8 cellular contexts compared by ENCODE assay signal in genomic region chr15:69031013-69032001, GRCh38. TPM values are rescaled to one million over a fixed set of nuclear protein-coding genes. Genes with fewer than 3 reads are reported as not detected.
DNase-seq lines count a peak whose midpoint lies in the region; TF ChIP-seq lines count a peak whose summit lies in the region.

No MANE protein-coding gene starts in this region.

- no peaks in the 10 kb centered on the region for H3K9me2 ChIP-seq in Karpas-422 (replicated peaks; ENCODE audit: insufficient read depth, low read length)

- H3K9ac ChIP-seq in HUES48 (ENCODE audit: low read depth, low read length) (no peak overlapping the region), Karpas-422 (ENCODE audit: low read length) (no peak overlapping the region)

- no peaks in the 10 kb centered on the region for H3K4me1 ChIP-seq in BE2C
- H3K4me1 ChIP-seq in HUES48 (ENCODE audit: control insufficient read depth, insufficient read depth, low read length): peaks cover 6% of the 10 kb centered on the region; the same call in 1 of the 2 replicates
- H3K4me1 ChIP-seq in Karpas-422 (ENCODE audit: low read length): no peaks in the 10 kb centered on the region

- H3K27me3 Mint-ChIP-seq in type B pancreatic cell: peaks cover 6% of the 10 kb centered on the region

- peak overlapping the region; percentile 63 for H3K4me3 ChIP-seq in BE2C (ENCODE audit: low read depth, low read length)
- H3K4me3 ChIP-seq in HUES48 (ENCODE audit: low read depth, low read length): peak overlapping the region; percentile 37; the same call in 1 of the 2 replicates
- no peak overlapping the region for H3K4me3 ChIP-seq in Karpas-422 (ENCODE audit: low read length)

- peak overlapping the region; percentile 81 for H3K4me3 Mint-ChIP-seq in type B pancreatic cell

- H3K27ac Mint-ChIP-seq in type B pancreatic cell: no peak overlapping the region

- H3K27ac ChIP-seq in HUES48 (ENCODE audit: low read depth, low read length): no peak overlapping the region
- H3K27ac ChIP-seq in epithelial cell of prostate: peak overlapping the region; percentile 12
- H3K27ac ChIP-seq in Karpas-422 (ENCODE audit: low read length): no peak overlapping the region

- TF ChIP-seq CTCF in BE2C (IDR thresholded peaks at IDR 0.05; ENCODE audit: low read depth, low read length): peak; percentile 83
- TF ChIP-seq CTCF in type B pancreatic cell (conservative IDR thresholded peaks at IDR 0.05): peak; percentile 67

- no peaks in the 10 kb centered on the region for H4K20me1 ChIP-seq in Karpas-422 (ENCODE audit: insufficient read depth, low read depth, low read length)

- no peaks in the 10 kb centered on the region for H3K27me3 ChIP-seq in BE2C
- peaks cover 12% of the 10 kb centered on the region for H3K27me3 ChIP-seq in HUES48 (ENCODE audit: control insufficient read depth, insufficient read depth, low read length)
- no peaks in the 10 kb centered on the region for H3K27me3 ChIP-seq in Karpas-422 (ENCODE audit: low read length)

- no peaks in the 10 kb centered on the region for H3K79me2 ChIP-seq in Karpas-422 (ENCODE audit: low read length)

- peak; percentile 77 for DNase-seq in BE2C
- DNase-seq in activated CD4-positive, alpha-beta T cell treated with anti-CD3 and anti-CD28 coated beads, Interleukin-2, amount 50 U/mL, for 1 hour: peak; percentile 8
- DNase-seq in epithelial cell of prostate (ENCODE audit: low read depth, low spot score): no peak
- DNase-seq in mucosa of gallbladder (ENCODE audit: low spot score): peak; percentile 48
- DNase-seq in type B pancreatic cell (ENCODE audit: extremely low spot score, unreplicated experiment): no peak
- DNase-seq in Karpas-422: no peak
- DNase-seq in Kasumi-1 (lab: John Stamatoyannopoulos, UW): no peak

- no peaks in the 10 kb centered on the region for H3K9me3 ChIP-seq in BE2C
- H3K9me3 ChIP-seq in HUES48 (ENCODE audit: control insufficient read depth, insufficient read depth, low read length): no peaks in the 10 kb centered on the region
- no peaks in the 10 kb centered on the region for H3K9me3 ChIP-seq in Karpas-422 (ENCODE audit: low read length)

- H3K36me3 ChIP-seq in BE2C: no peaks in the 10 kb centered on the region
- H3K36me3 ChIP-seq in HUES48 (ENCODE audit: control insufficient read depth, insufficient read depth, low read length): no peaks in the 10 kb centered on the region
- no peaks in the 10 kb centered on the region for H3K36me3 ChIP-seq in Karpas-422 (ENCODE audit: insufficient read depth, low read length)

- no peak overlapping the region for H2AFZ ChIP-seq in Karpas-422 (ENCODE audit: low read length)

- no peaks in the 10 kb centered on the region for H3K36me3 Mint-ChIP-seq in type B pancreatic cell

- no peak overlapping the region for H3K4me2 ChIP-seq in Karpas-422 (ENCODE audit: low read depth, low read length, poor library complexity, severe bottlenecking)

- no peaks in the 10 kb centered on the region for H3K9me3 Mint-ChIP-seq in type B pancreatic cell

- peaks cover 4% of the 10 kb centered on the region for H3K4me1 Mint-ChIP-seq in type B pancreatic cell (ENCODE audit: unreplicated experiment)

RNA-seq across cellular contexts. Expression of gene NOX5, which starts 16.8 kb away (rescaled TPM):
- polyA plus RNA-seq in BE2C (2012; ENCODE audit: insufficient read depth, insufficient read length, low read depth): 0.06 TPM
- total RNA-seq in mucosa of gallbladder: 0.26 TPM
- total RNA-seq in type B pancreatic cell (ENCODE audit: low replicate concordance): 0.12 TPM in 1 of 2 replicates, not detected in the other
- not detected in 2 replicates for total RNA-seq in Karpas-422 (2014; rRNA removed; shearing (Covaris generic); ENCODE audit: low replicate concordance)

Comparison
In these comparisons a context has a peak if more than half of its experiments do, and no peak if none do; other contexts are left out.
1. DNase-seq: peak in BE2C (single experiment), activated CD4-positive, alpha-beta T cell treated with anti-CD3 and anti-CD28 coated beads, Interleukin-2, amount 50 U/mL, for 1 hour (single experiment) and mucosa of gallbladder (single experiment); none in epithelial cell of prostate (single experiment), type B pancreatic cell (single experiment), Karpas-422 (single experiment) and Kasumi-1 (0 of 2).